1 cellular context compared by ENCODE assay signal in genomic region chr1:3668585-3669300, GRCh38.
TF ChIP-seq lines count a peak whose summit lies in the region.

No MANE protein-coding gene starts in this region.

TF ChIP-seq in HepG2, 621 proteins besides CTCF, POLR2A, EP300 and RAD21 (continued from another document and continues in another):
- TF ChIP-seq, protein P1, sequence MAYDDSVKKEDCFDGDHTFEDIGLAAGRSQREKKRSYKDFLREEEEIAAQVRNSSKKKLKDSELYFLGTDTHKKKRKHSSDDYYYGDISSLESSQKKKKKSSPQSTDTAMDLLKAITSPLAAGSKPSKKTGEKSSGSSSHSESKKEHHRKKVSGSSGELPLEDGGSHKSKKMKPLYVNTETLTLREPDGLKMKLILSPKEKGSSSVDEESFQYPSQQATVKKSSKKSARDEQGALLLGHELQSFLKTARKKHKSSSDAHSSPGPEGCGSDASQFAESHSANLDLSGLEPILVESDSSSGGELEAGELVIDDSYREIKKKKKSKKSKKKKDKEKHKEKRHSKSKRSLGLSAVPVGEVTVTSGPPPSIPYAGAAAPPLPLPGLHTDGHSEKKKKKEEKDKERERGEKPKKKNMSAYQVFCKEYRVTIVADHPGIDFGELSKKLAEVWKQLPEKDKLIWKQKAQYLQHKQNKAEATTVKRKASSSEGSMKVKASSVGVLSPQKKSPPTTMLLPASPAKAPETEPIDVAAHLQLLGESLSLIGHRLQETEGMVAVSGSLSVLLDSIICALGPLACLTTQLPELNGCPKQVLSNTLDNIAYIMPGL (CRISPR knock-in tag; IDR thresholded peaks at IDR 0.05; ENCODE audit: borderline replicate concordance in 1 of 2, low read depth in 1 of 2): 0 out of 4 replicates have a peak, but pooled peaks of 1 of the 2 experiments have one; percentile 46
- TF ChIP-seq ZNF207 (IDR thresholded peaks at IDR 0.05; ENCODE audit: borderline replicate concordance) (no peak), ZNF83 (CRISPR knock-in tag; IDR thresholded peaks at IDR 0.05; ENCODE audit: borderline replicate concordance) (no peak), ZSCAN29 (CRISPR knock-in tag; conservative IDR thresholded peaks at IDR 0.05) (no peak), ELF4 (CRISPR knock-in tag; IDR thresholded peaks at IDR 0.05; ENCODE audit: borderline replicate concordance) (no peak), ZNF282 (IDR thresholded peaks at IDR 0.05; ENCODE audit: partially characterized antibody) (no peak), ZNF362 (CRISPR knock-in tag; IDR thresholded peaks at IDR 0.05; ENCODE audit: borderline replicate concordance) (peak; percentile 17; the same call in 1 of the 2 replicates), EED (CRISPR knock-in tag; IDR thresholded peaks at IDR 0.05) (no peak), ZNF484 (CRISPR knock-in tag; IDR thresholded peaks at IDR 0.05; ENCODE audit: borderline replicate concordance, low read depth) (no peak), NR3C1 (CRISPR knock-in tag; IDR thresholded peaks at IDR 0.05) (no peak), ZNF180 (CRISPR knock-in tag; IDR thresholded peaks at IDR 0.05; ENCODE audit: borderline replicate concordance, low read depth) (no peak), ESRRA (CRISPR knock-in tag; IDR thresholded peaks at IDR 0.05; ENCODE audit: low read depth) (peak; percentile 84), CCDC6 (CRISPR knock-in tag; IDR thresholded peaks at IDR 0.05) (no peak), SRSF4 (IDR thresholded peaks at IDR 0.05; ENCODE audit: low read depth, low read length, poor library complexity, severe bottlenecking) (no peak), GTF3A (CRISPR knock-in tag; conservative IDR thresholded peaks at IDR 0.05) (no peak), ARHGAP35 (CRISPR knock-in tag; IDR thresholded peaks at IDR 0.05; ENCODE audit: borderline replicate concordance) (0 out of 2 replicates have a peak, but pooled peaks have one; percentile 43), ZNF256 (CRISPR knock-in tag; conservative IDR thresholded peaks at IDR 0.05) (0 out of 2 replicates have a peak, but pooled peaks have one; percentile 36), FOXC1 (CRISPR knock-in tag; IDR thresholded peaks at IDR 0.05; ENCODE audit: borderline replicate concordance) (peak; percentile 67; the same call in 1 of the 2 replicates), ZNF557 (CRISPR knock-in tag; IDR thresholded peaks at IDR 0.05) (no peak), JUND (CRISPR knock-in tag; IDR thresholded peaks at IDR 0.05) (no peak), CENPBD1 (CRISPR knock-in tag; IDR thresholded peaks at IDR 0.05; ENCODE audit: borderline replicate concordance, low read depth) (no peak), RNF2 (conservative IDR thresholded peaks at IDR 0.05; ENCODE audit: low read depth) (peak; percentile 83), WIZ (CRISPR knock-in tag; IDR thresholded peaks at IDR 0.05) (no peak), ZNF790 (CRISPR knock-in tag; IDR thresholded peaks at IDR 0.05; ENCODE audit: borderline replicate concordance) (no peak), SNRNP70 (IDR thresholded peaks at IDR 0.05; ENCODE audit: low read depth, low read length) (no peak), NR1H2 (CRISPR knock-in tag; IDR thresholded peaks at IDR 0.05; ENCODE audit: borderline replicate concordance, low read depth) (no peak), ETV5 (CRISPR knock-in tag; IDR thresholded peaks at IDR 0.05; ENCODE audit: borderline replicate concordance) (0 out of 2 replicates have a peak, but pooled peaks have one; percentile 25), RXRA (CRISPR knock-in tag; IDR thresholded peaks at IDR 0.05) (peak; percentile 87), HDAC6 (IDR thresholded peaks at IDR 0.05; ENCODE audit: low read depth, low read length) (no peak), EEA1 (CRISPR knock-in tag; IDR thresholded peaks at IDR 0.05; ENCODE audit: borderline replicate concordance) (0 out of 2 replicates have a peak, but pooled peaks have one; percentile 43), HNRNPL (IDR thresholded peaks at IDR 0.05; ENCODE audit: low read depth, low read length) (peak; percentile 81), TCF7L2 (IDR thresholded peaks at IDR 0.05; ENCODE audit: low read depth, low read length) (no peak), MXD4 (CRISPR knock-in tag; IDR thresholded peaks at IDR 0.05) (peak; percentile 99), KAT7 (CRISPR knock-in tag; IDR thresholded peaks at IDR 0.05; ENCODE audit: borderline replicate concordance) (peak; percentile 37; the same call in 1 of the 2 replicates), SIN3B (IDR thresholded peaks at IDR 0.05; ENCODE audit: low read length) (no peak), HOXA5 (CRISPR knock-in tag; IDR thresholded peaks at IDR 0.05) (no peak), ATAD3A (CRISPR knock-in tag; IDR thresholded peaks at IDR 0.05) (no peak), NR2F6 (IDR thresholded peaks at IDR 0.05) (peak; percentile 36; the same call in 1 of the 2 replicates), NR2F6 (CRISPR knock-in tag; IDR thresholded peaks at IDR 0.05) (peak; percentile 90), ZNF784 (CRISPR knock-in tag; IDR thresholded peaks at IDR 0.05; ENCODE audit: borderline replicate concordance) (0 out of 2 replicates have a peak, but pooled peaks have one; percentile 32)
- TF ChIP-seq, protein P2, sequence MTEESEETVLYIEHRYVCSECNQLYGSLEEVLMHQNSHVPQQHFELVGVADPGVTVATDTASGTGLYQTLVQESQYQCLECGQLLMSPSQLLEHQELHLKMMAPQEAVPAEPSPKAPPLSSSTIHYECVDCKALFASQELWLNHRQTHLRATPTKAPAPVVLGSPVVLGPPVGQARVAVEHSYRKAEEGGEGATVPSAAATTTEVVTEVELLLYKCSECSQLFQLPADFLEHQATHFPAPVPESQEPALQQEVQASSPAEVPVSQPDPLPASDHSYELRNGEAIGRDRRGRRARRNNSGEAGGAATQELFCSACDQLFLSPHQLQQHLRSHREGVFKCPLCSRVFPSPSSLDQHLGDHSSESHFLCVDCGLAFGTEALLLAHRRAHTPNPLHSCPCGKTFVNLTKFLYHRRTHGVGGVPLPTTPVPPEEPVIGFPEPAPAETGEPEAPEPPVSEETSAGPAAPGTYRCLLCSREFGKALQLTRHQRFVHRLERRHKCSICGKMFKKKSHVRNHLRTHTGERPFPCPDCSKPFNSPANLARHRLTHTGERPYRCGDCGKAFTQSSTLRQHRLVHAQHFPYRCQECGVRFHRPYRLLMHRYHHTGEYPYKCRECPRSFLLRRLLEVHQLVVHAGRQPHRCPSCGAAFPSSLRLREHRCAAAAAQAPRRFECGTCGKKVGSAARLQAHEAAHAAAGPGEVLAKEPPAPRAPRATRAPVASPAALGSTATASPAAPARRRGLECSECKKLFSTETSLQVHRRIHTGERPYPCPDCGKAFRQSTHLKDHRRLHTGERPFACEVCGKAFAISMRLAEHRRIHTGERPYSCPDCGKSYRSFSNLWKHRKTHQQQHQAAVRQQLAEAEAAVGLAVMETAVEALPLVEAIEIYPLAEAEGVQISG (CRISPR knock-in tag; IDR thresholded peaks at IDR 0.05): peak; percentile 76
- TF ChIP-seq, protein P3, sequence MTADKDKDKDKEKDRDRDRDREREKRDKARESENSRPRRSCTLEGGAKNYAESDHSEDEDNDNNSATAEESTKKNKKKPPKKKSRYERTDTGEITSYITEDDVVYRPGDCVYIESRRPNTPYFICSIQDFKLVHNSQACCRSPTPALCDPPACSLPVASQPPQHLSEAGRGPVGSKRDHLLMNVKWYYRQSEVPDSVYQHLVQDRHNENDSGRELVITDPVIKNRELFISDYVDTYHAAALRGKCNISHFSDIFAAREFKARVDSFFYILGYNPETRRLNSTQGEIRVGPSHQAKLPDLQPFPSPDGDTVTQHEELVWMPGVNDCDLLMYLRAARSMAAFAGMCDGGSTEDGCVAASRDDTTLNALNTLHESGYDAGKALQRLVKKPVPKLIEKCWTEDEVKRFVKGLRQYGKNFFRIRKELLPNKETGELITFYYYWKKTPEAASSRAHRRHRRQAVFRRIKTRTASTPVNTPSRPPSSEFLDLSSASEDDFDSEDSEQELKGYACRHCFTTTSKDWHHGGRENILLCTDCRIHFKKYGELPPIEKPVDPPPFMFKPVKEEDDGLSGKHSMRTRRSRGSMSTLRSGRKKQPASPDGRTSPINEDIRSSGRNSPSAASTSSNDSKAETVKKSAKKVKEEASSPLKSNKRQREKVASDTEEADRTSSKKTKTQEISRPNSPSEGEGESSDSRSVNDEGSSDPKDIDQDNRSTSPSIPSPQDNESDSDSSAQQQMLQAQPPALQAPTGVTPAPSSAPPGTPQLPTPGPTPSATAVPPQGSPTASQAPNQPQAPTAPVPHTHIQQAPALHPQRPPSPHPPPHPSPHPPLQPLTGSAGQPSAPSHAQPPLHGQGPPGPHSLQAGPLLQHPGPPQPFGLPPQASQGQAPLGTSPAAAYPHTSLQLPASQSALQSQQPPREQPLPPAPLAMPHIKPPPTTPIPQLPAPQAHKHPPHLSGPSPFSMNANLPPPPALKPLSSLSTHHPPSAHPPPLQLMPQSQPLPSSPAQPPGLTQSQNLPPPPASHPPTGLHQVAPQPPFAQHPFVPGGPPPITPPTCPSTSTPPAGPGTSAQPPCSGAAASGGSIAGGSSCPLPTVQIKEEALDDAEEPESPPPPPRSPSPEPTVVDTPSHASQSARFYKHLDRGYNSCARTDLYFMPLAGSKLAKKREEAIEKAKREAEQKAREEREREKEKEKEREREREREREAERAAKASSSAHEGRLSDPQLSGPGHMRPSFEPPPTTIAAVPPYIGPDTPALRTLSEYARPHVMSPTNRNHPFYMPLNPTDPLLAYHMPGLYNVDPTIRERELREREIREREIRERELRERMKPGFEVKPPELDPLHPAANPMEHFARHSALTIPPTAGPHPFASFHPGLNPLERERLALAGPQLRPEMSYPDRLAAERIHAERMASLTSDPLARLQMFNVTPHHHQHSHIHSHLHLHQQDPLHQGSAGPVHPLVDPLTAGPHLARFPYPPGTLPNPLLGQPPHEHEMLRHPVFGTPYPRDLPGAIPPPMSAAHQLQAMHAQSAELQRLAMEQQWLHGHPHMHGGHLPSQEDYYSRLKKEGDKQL (CRISPR knock-in tag; IDR thresholded peaks at IDR 0.05; ENCODE audit: low read depth): peak; percentile 69; the same call in 1 of the 2 replicates
- TF ChIP-seq, protein P4, sequence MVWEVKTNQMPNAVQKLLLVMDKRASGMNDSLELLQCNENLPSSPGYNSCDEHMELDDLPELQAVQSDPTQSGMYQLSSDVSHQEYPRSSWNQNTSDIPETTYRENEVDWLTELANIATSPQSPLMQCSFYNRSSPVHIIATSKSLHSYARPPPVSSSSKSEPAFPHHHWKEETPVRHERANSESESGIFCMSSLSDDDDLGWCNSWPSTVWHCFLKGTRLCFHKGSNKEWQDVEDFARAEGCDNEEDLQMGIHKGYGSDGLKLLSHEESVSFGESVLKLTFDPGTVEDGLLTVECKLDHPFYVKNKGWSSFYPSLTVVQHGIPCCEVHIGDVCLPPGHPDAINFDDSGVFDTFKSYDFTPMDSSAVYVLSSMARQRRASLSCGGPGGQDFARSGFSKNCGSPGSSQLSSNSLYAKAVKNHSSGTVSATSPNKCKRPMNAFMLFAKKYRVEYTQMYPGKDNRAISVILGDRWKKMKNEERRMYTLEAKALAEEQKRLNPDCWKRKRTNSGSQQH (CRISPR knock-in tag; IDR thresholded peaks at IDR 0.05; ENCODE audit: low read depth): no peak
- TF ChIP-seq, protein P5, sequence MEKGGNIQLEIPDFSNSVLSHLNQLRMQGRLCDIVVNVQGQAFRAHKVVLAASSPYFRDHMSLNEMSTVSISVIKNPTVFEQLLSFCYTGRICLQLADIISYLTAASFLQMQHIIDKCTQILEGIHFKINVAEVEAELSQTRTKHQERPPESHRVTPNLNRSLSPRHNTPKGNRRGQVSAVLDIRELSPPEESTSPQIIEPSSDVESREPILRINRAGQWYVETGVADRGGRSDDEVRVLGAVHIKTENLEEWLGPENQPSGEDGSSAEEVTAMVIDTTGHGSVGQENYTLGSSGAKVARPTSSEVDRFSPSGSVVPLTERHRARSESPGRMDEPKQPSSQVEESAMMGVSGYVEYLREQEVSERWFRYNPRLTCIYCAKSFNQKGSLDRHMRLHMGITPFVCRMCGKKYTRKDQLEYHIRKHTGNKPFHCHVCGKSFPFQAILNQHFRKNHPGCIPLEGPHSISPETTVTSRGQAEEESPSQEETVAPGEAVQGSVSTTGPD (CRISPR knock-in tag; IDR thresholded peaks at IDR 0.05): no peak
- TF ChIP-seq, protein P6, sequence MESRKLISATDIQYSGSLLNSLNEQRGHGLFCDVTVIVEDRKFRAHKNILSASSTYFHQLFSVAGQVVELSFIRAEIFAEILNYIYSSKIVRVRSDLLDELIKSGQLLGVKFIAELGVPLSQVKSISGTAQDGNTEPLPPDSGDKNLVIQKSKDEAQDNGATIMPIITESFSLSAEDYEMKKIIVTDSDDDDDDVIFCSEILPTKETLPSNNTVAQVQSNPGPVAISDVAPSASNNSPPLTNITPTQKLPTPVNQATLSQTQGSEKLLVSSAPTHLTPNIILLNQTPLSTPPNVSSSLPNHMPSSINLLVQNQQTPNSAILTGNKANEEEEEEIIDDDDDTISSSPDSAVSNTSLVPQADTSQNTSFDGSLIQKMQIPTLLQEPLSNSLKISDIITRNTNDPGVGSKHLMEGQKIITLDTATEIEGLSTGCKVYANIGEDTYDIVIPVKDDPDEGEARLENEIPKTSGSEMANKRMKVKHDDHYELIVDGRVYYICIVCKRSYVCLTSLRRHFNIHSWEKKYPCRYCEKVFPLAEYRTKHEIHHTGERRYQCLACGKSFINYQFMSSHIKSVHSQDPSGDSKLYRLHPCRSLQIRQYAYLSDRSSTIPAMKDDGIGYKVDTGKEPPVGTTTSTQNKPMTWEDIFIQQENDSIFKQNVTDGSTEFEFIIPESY (CRISPR knock-in tag; IDR thresholded peaks at IDR 0.05): peak; percentile 28; the same call in 1 of the 2 replicates
- TF ChIP-seq, protein P7, sequence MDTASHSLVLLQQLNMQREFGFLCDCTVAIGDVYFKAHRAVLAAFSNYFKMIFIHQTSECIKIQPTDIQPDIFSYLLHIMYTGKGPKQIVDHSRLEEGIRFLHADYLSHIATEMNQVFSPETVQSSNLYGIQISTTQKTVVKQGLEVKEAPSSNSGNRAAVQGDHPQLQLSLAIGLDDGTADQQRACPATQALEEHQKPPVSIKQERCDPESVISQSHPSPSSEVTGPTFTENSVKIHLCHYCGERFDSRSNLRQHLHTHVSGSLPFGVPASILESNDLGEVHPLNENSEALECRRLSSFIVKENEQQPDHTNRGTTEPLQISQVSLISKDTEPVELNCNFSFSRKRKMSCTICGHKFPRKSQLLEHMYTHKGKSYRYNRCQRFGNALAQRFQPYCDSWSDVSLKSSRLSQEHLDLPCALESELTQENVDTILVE (CRISPR knock-in tag; IDR thresholded peaks at IDR 0.05): no peak
